Comparison of ENCODE assay signal across 1 cellular context in the genomic region with DNA sequence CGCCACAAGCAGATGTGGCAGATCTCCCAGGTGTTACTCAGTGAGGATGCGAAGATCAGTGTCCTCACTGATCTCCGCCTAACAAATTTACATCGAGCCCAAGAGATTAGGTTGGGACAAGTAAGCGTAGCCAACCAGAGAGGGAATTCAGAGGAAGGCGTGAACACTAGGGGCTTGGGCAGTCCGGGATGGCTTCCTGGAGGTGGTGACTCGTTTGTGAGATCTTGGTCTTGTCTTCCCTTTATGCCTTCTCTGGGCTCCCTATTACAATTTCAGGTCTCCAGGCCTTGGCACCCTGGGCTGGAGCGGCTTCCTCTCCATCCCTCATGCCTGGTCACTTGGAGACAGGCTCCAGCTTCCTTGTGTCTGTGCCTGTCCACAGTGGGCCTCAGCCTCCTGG.
TF ChIP-seq lines count a peak whose summit lies in the region.

No MANE protein-coding gene starts in this region.

TF ChIP-seq in WTC11, 78 proteins besides CTCF, POLR2A, EP300 and RAD21:
- TF ChIP-seq, protein P1, sequence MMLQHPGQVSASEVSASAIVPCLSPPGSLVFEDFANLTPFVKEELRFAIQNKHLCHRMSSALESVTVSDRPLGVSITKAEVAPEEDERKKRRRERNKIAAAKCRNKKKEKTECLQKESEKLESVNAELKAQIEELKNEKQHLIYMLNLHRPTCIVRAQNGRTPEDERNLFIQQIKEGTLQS (CRISPR knock-in tag; conservative IDR thresholded peaks at IDR 0.05) = no peak
- no peak for TF ChIP-seq NR2C2 (CRISPR knock-in tag; IDR thresholded peaks at IDR 0.05)
- no peak for TF ChIP-seq ZBTB21 (CRISPR knock-in tag; IDR thresholded peaks at IDR 0.05; ENCODE audit: borderline replicate concordance)
- TF ChIP-seq ZNF219 (CRISPR knock-in tag; IDR thresholded peaks at IDR 0.05; ENCODE audit: borderline replicate concordance) = no peak
- TF ChIP-seq, protein P2, sequence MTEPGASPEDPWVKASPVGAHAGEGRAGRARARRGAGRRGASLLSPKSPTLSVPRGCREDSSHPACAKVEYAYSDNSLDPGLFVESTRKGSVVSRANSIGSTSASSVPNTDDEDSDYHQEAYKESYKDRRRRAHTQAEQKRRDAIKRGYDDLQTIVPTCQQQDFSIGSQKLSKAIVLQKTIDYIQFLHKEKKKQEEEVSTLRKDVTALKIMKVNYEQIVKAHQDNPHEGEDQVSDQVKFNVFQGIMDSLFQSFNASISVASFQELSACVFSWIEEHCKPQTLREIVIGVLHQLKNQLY (CRISPR knock-in tag; IDR thresholded peaks at IDR 0.05) = no peak
- no peak for TF ChIP-seq HMGA2 (CRISPR knock-in tag; IDR thresholded peaks at IDR 0.05)
- TF ChIP-seq USF1 (CRISPR knock-in tag; IDR thresholded peaks at IDR 0.05) = no peak
- TF ChIP-seq GABPB1 (CRISPR knock-in tag; IDR thresholded peaks at IDR 0.05) = no peak
- TF ChIP-seq, protein P3, sequence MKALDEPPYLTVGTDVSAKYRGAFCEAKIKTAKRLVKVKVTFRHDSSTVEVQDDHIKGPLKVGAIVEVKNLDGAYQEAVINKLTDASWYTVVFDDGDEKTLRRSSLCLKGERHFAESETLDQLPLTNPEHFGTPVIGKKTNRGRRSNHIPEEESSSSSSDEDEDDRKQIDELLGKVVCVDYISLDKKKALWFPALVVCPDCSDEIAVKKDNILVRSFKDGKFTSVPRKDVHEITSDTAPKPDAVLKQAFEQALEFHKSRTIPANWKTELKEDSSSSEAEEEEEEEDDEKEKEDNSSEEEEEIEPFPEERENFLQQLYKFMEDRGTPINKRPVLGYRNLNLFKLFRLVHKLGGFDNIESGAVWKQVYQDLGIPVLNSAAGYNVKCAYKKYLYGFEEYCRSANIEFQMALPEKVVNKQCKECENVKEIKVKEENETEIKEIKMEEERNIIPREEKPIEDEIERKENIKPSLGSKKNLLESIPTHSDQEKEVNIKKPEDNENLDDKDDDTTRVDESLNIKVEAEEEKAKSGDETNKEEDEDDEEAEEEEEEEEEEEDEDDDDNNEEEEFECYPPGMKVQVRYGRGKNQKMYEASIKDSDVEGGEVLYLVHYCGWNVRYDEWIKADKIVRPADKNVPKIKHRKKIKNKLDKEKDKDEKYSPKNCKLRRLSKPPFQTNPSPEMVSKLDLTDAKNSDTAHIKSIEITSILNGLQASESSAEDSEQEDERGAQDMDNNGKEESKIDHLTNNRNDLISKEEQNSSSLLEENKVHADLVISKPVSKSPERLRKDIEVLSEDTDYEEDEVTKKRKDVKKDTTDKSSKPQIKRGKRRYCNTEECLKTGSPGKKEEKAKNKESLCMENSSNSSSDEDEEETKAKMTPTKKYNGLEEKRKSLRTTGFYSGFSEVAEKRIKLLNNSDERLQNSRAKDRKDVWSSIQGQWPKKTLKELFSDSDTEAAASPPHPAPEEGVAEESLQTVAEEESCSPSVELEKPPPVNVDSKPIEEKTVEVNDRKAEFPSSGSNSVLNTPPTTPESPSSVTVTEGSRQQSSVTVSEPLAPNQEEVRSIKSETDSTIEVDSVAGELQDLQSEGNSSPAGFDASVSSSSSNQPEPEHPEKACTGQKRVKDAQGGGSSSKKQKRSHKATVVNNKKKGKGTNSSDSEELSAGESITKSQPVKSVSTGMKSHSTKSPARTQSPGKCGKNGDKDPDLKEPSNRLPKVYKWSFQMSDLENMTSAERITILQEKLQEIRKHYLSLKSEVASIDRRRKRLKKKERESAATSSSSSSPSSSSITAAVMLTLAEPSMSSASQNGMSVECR (CRISPR knock-in tag; IDR thresholded peaks at IDR 0.05; ENCODE audit: borderline replicate concordance) = no peak
TF ChIP-seq in WTC11: peak in this region for 0.
